Comparison of ENCODE assay signal across 1 cellular context in the genomic region with DNA sequence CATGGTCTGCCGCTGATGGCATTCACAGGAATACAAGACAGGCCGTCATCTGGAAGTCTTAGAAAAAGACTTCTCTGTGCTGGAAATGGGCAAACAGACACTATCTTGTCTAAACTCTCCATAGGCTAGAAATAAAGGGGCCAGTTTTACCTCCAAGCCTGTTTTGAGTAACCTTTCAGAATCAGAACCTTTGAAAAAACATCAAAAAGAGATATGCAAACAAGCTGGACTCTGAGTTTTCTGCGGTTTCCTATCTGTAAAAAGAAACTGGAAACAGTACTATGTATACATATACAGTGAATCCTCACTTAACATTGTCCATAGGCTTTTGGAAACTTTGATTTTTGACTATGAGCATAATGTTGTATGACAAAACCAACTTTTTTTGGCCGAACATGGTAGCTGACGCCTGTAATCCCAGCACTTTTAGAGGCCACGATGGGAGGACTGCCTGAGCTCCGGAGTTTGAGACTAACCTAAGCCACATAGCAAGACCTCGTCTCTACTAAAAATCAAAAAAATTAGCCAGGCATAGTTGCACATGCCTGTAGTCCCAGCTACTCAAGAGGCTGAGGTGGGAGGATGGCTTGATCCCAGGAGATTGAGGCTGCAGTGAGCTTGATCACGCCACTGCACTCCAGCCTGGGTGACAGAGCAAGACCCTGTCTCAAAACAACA.
A peak's percentile ranks its signal among the peaks of the same experiment; 100 is the strongest.
TF ChIP-seq lines count a peak whose summit lies in the region.

No MANE protein-coding gene starts in this region.

TF ChIP-seq in HepG2, 621 proteins besides CTCF, POLR2A, EP300 and RAD21 (continued from another document and continues in another):
- no peak for TF ChIP-seq ZSCAN29 (CRISPR knock-in tag; conservative IDR thresholded peaks at IDR 0.05)
- no peak for TF ChIP-seq ZNF253 (CRISPR knock-in tag; IDR thresholded peaks at IDR 0.05; ENCODE audit: borderline replicate concordance)
- TF ChIP-seq NPAS2 (CRISPR knock-in tag; IDR thresholded peaks at IDR 0.05; ENCODE audit: borderline replicate concordance), result no peak
- TF ChIP-seq, protein P1, sequence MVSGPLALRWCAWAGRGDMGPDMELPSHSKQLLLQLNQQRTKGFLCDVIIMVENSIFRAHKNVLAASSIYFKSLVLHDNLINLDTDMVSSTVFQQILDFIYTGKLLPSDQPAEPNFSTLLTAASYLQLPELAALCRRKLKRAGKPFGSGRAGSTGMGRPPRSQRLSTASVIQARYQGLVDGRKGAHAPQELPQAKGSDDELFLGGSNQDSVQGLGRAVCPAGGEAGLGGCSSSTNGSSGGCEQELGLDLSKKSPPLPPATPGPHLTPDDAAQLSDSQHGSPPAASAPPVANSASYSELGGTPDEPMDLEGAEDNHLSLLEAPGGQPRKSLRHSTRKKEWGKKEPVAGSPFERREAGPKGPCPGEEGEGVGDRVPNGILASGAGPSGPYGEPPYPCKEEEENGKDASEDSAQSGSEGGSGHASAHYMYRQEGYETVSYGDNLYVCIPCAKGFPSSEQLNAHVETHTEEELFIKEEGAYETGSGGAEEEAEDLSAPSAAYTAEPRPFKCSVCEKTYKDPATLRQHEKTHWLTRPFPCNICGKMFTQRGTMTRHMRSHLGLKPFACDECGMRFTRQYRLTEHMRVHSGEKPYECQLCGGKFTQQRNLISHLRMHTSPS (CRISPR knock-in tag; IDR thresholded peaks at IDR 0.05; ENCODE audit: low read depth), result no peak
- no peak for TF ChIP-seq MED8 (CRISPR knock-in tag; IDR thresholded peaks at IDR 0.05; ENCODE audit: insufficient replicate concordance)
- no peak for TF ChIP-seq ZNF672 (CRISPR knock-in tag; IDR thresholded peaks at IDR 0.05)
- TF ChIP-seq SUZ12 (IDR thresholded peaks at IDR 0.05; ENCODE audit: low read depth, low read length), result no peak
- no peak for TF ChIP-seq THYN1 (CRISPR knock-in tag; IDR thresholded peaks at IDR 0.05; ENCODE audit: borderline replicate concordance, low read depth)
- no peak for TF ChIP-seq ZNF432 (CRISPR knock-in tag; IDR thresholded peaks at IDR 0.05; ENCODE audit: borderline replicate concordance)
- TF ChIP-seq, protein P2, sequence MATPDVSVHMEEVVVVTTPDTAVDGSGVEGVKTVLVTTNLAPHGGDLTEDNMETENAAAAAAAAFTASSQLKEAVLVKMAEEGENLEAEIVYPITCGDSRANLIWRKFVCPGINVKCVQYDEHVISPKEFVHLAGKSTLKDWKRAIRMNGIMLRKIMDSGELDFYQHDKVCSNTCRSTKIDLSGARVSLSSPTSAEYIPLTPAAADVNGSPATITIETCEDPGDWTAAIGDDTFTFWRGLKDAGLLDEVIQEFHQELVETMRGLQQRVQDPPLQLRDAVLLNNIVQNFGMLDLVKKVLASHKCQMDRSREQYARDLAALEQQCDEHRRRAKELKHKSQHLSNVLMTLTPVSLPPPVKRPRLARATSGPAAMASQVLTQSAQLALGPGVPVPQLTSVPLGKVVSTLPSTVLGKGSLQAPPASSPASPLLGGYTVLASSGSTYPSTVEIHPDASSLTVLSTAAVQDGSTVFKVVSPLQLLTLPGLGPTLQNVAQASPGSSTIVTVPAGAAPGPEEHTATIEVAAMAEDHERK (CRISPR knock-in tag; IDR thresholded peaks at IDR 0.05; ENCODE audit: low read depth), result no peak
- TF ChIP-seq, protein P3, sequence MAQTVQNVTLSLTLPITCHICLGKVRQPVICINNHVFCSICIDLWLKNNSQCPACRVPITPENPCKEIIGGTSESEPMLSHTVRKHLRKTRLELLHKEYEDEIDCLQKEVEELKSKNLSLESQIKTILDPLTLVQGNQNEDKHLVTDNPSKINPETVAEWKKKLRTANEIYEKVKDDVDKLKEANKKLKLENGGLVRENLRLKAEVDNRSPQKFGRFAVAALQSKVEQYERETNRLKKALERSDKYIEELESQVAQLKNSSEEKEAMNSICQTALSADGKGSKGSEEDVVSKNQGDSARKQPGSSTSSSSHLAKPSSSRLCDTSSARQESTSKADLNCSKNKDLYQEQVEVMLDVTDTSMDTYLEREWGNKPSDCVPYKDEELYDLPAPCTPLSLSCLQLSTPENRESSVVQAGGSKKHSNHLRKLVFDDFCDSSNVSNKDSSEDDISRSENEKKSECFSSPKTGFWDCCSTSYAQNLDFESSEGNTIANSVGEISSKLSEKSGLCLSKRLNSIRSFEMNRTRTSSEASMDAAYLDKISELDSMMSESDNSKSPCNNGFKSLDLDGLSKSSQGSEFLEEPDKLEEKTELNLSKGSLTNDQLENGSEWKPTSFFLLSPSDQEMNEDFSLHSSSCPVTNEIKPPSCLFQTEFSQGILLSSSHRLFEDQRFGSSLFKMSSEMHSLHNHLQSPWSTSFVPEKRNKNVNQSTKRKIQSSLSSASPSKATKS (CRISPR knock-in tag; IDR thresholded peaks at IDR 0.05), result no peak
- no peak for TF ChIP-seq PITX1 (CRISPR knock-in tag; IDR thresholded peaks at IDR 0.05)
- 0 out of 2 replicates have a peak, but pooled peaks have one; percentile 22 for TF ChIP-seq ZNF263 (CRISPR knock-in tag; IDR thresholded peaks at IDR 0.05)
- TF ChIP-seq ZNF607 (CRISPR knock-in tag; IDR thresholded peaks at IDR 0.05; ENCODE audit: borderline replicate concordance), result no peak
- TF ChIP-seq, protein P4, sequence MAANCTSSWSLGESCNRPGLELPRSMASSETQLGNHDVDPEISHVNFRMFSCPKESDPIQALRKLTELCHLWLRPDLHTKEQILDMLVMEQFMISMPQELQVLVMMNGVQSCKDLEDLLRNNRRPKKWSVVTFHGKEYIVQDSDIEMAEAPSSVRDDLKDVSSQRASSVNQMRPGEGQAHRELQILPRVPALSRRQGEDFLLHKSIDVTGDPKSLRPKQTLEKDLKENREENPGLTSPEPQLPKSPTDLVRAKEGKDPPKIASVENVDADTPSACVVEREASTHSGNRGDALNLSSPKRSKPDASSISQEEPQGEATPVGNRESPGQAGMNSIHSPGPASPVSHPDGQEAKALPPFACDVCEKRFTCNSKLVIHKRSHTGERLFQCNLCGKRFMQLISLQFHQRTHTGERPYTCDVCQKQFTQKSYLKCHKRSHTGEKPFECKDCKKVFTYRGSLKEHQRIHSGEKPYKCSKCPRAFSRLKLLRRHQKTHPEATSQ (CRISPR knock-in tag; IDR thresholded peaks at IDR 0.05; ENCODE audit: borderline replicate concordance), result no peak
- TF ChIP-seq ZFAT (CRISPR knock-in tag; conservative IDR thresholded peaks at IDR 0.05), result no peak
- no peak for TF ChIP-seq ZNF350 (CRISPR knock-in tag; IDR thresholded peaks at IDR 0.05; ENCODE audit: borderline replicate concordance, low read depth)
- TF ChIP-seq, protein P5, sequence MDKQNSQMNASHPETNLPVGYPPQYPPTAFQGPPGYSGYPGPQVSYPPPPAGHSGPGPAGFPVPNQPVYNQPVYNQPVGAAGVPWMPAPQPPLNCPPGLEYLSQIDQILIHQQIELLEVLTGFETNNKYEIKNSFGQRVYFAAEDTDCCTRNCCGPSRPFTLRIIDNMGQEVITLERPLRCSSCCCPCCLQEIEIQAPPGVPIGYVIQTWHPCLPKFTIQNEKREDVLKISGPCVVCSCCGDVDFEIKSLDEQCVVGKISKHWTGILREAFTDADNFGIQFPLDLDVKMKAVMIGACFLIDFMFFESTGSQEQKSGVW (CRISPR knock-in tag; IDR thresholded peaks at IDR 0.05; ENCODE audit: borderline replicate concordance), result no peak
- TF ChIP-seq SOX13 (IDR thresholded peaks at IDR 0.05), result no peak
- TF ChIP-seq SOX13 (CRISPR knock-in tag; conservative IDR thresholded peaks at IDR 0.05 in 1 of 2, IDR thresholded peaks at IDR 0.05 in 1 of 2), result peak in 1 of 2 experiments; percentile 27; a peak in 1 of 4 replicates
- TF ChIP-seq FOXJ3 (CRISPR knock-in tag; IDR thresholded peaks at IDR 0.05; ENCODE audit: borderline replicate concordance), result no peak
- TF ChIP-seq KAT8 (CRISPR knock-in tag; IDR thresholded peaks at IDR 0.05), result no peak
- TF ChIP-seq FOXA3 (CRISPR knock-in tag; IDR thresholded peaks at IDR 0.05), result 0 out of 2 replicates have a peak, but pooled peaks have one; percentile 6
- no peak for TF ChIP-seq RARA (CRISPR knock-in tag; IDR thresholded peaks at IDR 0.05)
- TF ChIP-seq ZNF496 (CRISPR knock-in tag; IDR thresholded peaks at IDR 0.05; ENCODE audit: insufficient replicate concordance), result no peak
- no peak for TF ChIP-seq MAFG (CRISPR knock-in tag; IDR thresholded peaks at IDR 0.05)
- TF ChIP-seq NCOA1 (CRISPR knock-in tag; IDR thresholded peaks at IDR 0.05), result no peak
- TF ChIP-seq, protein P6, sequence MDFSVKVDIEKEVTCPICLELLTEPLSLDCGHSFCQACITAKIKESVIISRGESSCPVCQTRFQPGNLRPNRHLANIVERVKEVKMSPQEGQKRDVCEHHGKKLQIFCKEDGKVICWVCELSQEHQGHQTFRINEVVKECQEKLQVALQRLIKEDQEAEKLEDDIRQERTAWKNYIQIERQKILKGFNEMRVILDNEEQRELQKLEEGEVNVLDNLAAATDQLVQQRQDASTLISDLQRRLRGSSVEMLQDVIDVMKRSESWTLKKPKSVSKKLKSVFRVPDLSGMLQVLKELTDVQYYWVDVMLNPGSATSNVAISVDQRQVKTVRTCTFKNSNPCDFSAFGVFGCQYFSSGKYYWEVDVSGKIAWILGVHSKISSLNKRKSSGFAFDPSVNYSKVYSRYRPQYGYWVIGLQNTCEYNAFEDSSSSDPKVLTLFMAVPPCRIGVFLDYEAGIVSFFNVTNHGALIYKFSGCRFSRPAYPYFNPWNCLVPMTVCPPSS (IDR thresholded peaks at IDR 0.05), result no peak
- TF ChIP-seq GFI1 (CRISPR knock-in tag; IDR thresholded peaks at IDR 0.05; ENCODE audit: borderline replicate concordance), result peak; percentile 64; the same call in 1 of the 2 replicates
- no peak for TF ChIP-seq ZNF12 (CRISPR knock-in tag; IDR thresholded peaks at IDR 0.05)
- TF ChIP-seq TGIF2 (CRISPR knock-in tag; IDR thresholded peaks at IDR 0.05), result no peak
- TF ChIP-seq JUN (CRISPR knock-in tag; IDR thresholded peaks at IDR 0.05), result no peak
- no peak for TF ChIP-seq SNAI1 (CRISPR knock-in tag; IDR thresholded peaks at IDR 0.05; ENCODE audit: borderline replicate concordance)
- TF ChIP-seq ZNF530 (CRISPR knock-in tag; IDR thresholded peaks at IDR 0.05; ENCODE audit: low read depth), result no peak
- TF ChIP-seq, protein P7, sequence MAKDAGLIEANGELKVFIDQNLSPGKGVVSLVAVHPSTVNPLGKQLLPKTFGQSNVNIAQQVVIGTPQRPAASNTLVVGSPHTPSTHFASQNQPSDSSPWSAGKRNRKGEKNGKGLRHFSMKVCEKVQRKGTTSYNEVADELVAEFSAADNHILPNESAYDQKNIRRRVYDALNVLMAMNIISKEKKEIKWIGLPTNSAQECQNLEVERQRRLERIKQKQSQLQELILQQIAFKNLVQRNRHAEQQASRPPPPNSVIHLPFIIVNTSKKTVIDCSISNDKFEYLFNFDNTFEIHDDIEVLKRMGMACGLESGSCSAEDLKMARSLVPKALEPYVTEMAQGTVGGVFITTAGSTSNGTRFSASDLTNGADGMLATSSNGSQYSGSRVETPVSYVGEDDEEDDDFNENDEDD (CRISPR knock-in tag; IDR thresholded peaks at IDR 0.05; ENCODE audit: borderline replicate concordance), result no peak
- TF ChIP-seq ZMYM3 (CRISPR knock-in tag; IDR thresholded peaks at IDR 0.05), result no peak
- TF ChIP-seq ZNF782 (CRISPR knock-in tag; IDR thresholded peaks at IDR 0.05; ENCODE audit: borderline replicate concordance), result no peak
- no peak for TF ChIP-seq HMGA1 (CRISPR knock-in tag; conservative IDR thresholded peaks at IDR 0.05)
- TF ChIP-seq HMG20A (CRISPR knock-in tag; IDR thresholded peaks at IDR 0.05; ENCODE audit: borderline replicate concordance), result peak; percentile 31; the same call in 1 of the 2 replicates
- TF ChIP-seq, protein P8, sequence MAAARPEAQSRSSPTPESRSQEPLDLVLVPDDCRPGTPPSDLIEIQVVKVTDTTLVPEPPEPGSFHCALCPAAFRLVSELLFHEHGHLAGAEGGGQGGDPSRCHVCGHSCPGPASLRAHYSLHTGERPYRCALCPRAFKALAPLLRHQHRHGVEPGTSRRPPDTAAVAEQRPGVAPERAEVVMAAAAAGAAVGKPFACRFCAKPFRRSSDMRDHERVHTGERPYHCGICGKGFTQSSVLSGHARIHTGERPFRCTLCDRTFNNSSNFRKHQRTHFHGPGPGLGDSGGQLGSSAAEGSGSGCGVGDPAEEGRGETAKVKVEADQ (CRISPR knock-in tag; IDR thresholded peaks at IDR 0.05; ENCODE audit: borderline replicate concordance), result no peak
- TF ChIP-seq TCF7L2 (IDR thresholded peaks at IDR 0.05; ENCODE audit: low read depth, low read length), result peak; percentile 41; the same call in 1 of the 2 replicates
- no peak for TF ChIP-seq NFATC3 (CRISPR knock-in tag; IDR thresholded peaks at IDR 0.05)
- TF ChIP-seq NR2F6 (IDR thresholded peaks at IDR 0.05), result no peak; the same call in 1 of the 2 replicates
- TF ChIP-seq NR2F6 (CRISPR knock-in tag; IDR thresholded peaks at IDR 0.05), result no peak
- TF ChIP-seq NCOA2 (CRISPR knock-in tag; IDR thresholded peaks at IDR 0.05), result peak; percentile 20; the same call in 1 of the 2 replicates
- TF ChIP-seq, protein P9, sequence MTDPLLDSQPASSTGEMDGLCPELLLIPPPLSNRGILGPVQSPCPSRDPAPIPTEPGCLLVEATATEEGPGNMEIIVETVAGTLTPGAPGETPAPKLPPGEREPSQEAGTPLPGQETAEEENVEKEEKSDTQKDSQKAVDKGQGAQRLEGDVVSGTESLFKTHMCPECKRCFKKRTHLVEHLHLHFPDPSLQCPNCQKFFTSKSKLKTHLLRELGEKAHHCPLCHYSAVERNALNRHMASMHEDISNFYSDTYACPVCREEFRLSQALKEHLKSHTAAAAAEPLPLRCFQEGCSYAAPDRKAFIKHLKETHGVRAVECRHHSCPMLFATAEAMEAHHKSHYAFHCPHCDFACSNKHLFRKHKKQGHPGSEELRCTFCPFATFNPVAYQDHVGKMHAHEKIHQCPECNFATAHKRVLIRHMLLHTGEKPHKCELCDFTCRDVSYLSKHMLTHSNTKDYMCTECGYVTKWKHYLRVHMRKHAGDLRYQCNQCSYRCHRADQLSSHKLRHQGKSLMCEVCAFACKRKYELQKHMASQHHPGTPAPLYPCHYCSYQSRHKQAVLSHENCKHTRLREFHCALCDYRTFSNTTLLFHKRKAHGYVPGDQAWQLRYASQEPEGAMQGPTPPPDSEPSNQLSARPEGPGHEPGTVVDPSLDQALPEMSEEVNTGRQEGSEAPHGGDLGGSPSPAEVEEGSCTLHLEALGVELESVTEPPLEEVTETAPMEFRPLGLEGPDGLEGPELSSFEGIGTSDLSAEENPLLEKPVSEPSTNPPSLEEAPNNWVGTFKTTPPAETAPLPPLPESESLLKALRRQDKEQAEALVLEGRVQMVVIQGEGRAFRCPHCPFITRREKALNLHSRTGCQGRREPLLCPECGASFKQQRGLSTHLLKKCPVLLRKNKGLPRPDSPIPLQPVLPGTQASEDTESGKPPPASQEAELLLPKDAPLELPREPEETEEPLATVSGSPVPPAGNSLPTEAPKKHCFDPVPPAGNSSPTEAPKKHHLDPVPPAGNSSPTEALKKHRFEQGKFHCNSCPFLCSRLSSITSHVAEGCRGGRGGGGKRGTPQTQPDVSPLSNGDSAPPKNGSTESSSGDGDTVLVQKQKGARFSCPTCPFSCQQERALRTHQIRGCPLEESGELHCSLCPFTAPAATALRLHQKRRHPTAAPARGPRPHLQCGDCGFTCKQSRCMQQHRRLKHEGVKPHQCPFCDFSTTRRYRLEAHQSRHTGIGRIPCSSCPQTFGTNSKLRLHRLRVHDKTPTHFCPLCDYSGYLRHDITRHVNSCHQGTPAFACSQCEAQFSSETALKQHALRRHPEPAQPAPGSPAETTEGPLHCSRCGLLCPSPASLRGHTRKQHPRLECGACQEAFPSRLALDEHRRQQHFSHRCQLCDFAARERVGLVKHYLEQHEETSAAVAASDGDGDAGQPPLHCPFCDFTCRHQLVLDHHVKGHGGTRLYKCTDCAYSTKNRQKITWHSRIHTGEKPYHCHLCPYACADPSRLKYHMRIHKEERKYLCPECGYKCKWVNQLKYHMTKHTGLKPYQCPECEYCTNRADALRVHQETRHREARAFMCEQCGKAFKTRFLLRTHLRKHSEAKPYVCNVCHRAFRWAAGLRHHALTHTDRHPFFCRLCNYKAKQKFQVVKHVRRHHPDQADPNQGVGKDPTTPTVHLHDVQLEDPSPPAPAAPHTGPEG (CRISPR knock-in tag; IDR thresholded peaks at IDR 0.05), result no peak
